9 cellular contexts compared by ENCODE assay signal in genomic region chr2:231394201-231395141, GRCh38. TPM values are rescaled to one million over a fixed set of nuclear protein-coding genes. Genes with fewer than 3 reads are reported as not detected.
DNase-seq lines count a peak whose midpoint lies in the region; ATAC-seq, FAIRE-seq and TF ChIP-seq lines count a peak whose summit lies in the region.
"Had no signal": no experiment of that assay in that cellular context is flagged by ENCODE, and none has a peak within 500 bp of the region (broad histone marks: within the 10 kb centered on the region; RNA-seq: fewer than 3 reads in every experiment).

No MANE protein-coding gene starts in this region.

- intact Hi-C loops in A673 (cut with micrococcal nuclease; ENCODE audit: unreplicated experiment) = no loop called here

- FAIRE-seq in RCC 7860 (lab: Jason Lieb, UNC) = peak; percentile 17

- no peaks in the 10 kb centered on the region for H3K36me3 ChIP-seq in A673 (ENCODE audit: insufficient read depth, low read length, poor library complexity, severe bottlenecking)
- no peaks in the 10 kb centered on the region for H3K36me3 ChIP-seq in kidney epithelial cell (ENCODE audit: control insufficient read depth, insufficient read depth, low read length)

- ATAC-seq in GM18511 (IDR thresholded peaks at IDR 0.05; ENCODE audit: unreplicated experiment) (peak; percentile 52), HG02852 (IDR thresholded peaks at IDR 0.05; ENCODE audit: unreplicated experiment) (peak; percentile 51)

- POLR2A ChIA-PET in A673 (lab: Charles Lee; ENCODE audit: low non-redundant PET) = no interaction called here

- H3K27me3 ChIP-seq in A673 (replicated peaks; ENCODE audit: insufficient read depth, low read depth, low read length, poor library complexity) (peaks cover 20% of the 10 kb centered on the region), kidney epithelial cell (ENCODE audit: control insufficient read depth, insufficient read depth, low read length) (peaks cover 11% of the 10 kb centered on the region)

- no peaks in the 10 kb centered on the region for H3K9me3 ChIP-seq in A673 (ENCODE audit: low read depth, low read length, poor library complexity, severe bottlenecking)

- no TSS peak for BruUV-seq in A673 (replicated peaks; lab: Mats Ljungman, UMichigan)

- no peaks in the 10 kb centered on the region for H3K4me1 ChIP-seq in A673 (ENCODE audit: insufficient read depth, low read length, poor library complexity, severe bottlenecking)

- TF ChIP-seq CTCF in A673 (conservative IDR thresholded peaks at IDR 0.05; ENCODE audit: low read depth, low read length) = peak; percentile 22; the same call in 1 of the 2 replicates
- TF ChIP-seq CTCF in kidney epithelial cell (IDR thresholded peaks at IDR 0.05; ENCODE audit: insufficient read depth, low read length, poor library complexity, severe bottlenecking) = peak; percentile 29

- CTCF ChIA-PET in A673 (lab: Charles Lee) = interaction anchor here (0.6 kb wide), 1 partner anchor 24 kb away, joined by 5 read pairs; no protein-coding TSS in a partner anchor

- no peak overlapping the region for H3K27ac ChIP-seq in A673 (ENCODE audit: low read depth, low read length, poor library complexity, severe bottlenecking)

- no peak overlapping the region for H3K4me3 ChIP-seq in A673 (ENCODE audit: low read depth, low read length, poor library complexity, severe bottlenecking)
- no peak overlapping the region for H3K4me3 ChIP-seq in kidney epithelial cell (ENCODE audit: low read depth, low read length)

- DNase-seq in A673 (ENCODE audit: low spot score) = no peak
- peak; percentile 71 for DNase-seq in RCC 7860 (ENCODE audit: low spot score)
- no peak for DNase-seq in kidney epithelial cell (ENCODE audit: low read depth)
- DNase-seq in ureter (ENCODE audit: low spot score) = no peak
- no peak for DNase-seq in stimulated activated CD4-positive, alpha-beta T cell treated with anti-CD3 and anti-CD28 coated beads, Interleukin-2, amount 100 ng/mL, for 24 hours
- DNase-seq in NCI-H1694 (lab: John Stamatoyannopoulos, UW) = no peak

RNA-seq across cellular contexts. Expression of gene B3GNT7, which starts 1.0 kb away (rescaled TPM):
- total RNA-seq in A673 (2021) = 0.09 TPM in 1 of 2 replicates, not detected in the other
- 8.8 and 12.2 TPM in 2 replicates for total RNA-seq in kidney epithelial cell
- 2.2 TPM for total RNA-seq in ureter
- total RNA-seq: LHCN-M2 had no signal
